In genomic region chr6:109706513-109706912, GRCh38 we compare ENCODE assay signal across 1 cellular context.
TF ChIP-seq lines count a peak whose summit lies in the region.

No MANE protein-coding gene starts in this region.

TF ChIP-seq in H1, 55 proteins besides CTCF, POLR2A, EP300 and RAD21:
- no peak for TF ChIP-seq BACH1 (IDR thresholded peaks at IDR 0.05; ENCODE audit: low read length)
- no peak for TF ChIP-seq TAF1 (IDR thresholded peaks at IDR 0.05; ENCODE audit: low read depth, low read length)
- TF ChIP-seq SUZ12 (IDR thresholded peaks at IDR 0.05; ENCODE audit: low read length), result no peak
- TF ChIP-seq USF2 (IDR thresholded peaks at IDR 0.05; ENCODE audit: low read length), result no peak
- TF ChIP-seq HDAC6 (IDR thresholded peaks at IDR 0.05; ENCODE audit: low read depth, low read length), result no peak
- no peak for TF ChIP-seq PHF8 (conservative IDR thresholded peaks at IDR 0.05; ENCODE audit: low read depth, low read length)
TF ChIP-seq in H1: peak in this region for 0.
